Comparison of ENCODE assay signal across 1 cellular context in the genomic region with DNA sequence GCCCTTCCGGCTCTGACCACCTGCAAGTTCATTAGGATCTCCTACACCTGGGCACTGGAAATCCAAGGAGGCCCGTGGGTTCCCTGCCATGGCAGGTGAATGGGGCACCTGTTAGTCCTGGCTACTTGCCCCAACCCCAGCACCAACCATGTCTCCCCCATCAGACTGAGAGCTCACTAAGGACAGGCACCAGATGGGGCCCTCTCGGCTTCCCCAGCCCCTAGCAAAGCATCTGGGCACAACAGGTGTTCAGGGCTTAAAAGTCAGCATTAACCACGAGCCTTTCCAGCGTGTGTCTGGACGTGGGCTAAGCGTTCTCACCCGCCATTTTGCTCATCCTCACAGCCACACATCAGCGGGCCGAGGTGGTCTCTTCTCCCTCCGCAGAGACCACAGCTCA.
TF ChIP-seq lines count a peak whose summit lies in the region.

No MANE protein-coding gene starts in this region.

TF ChIP-seq in neural cell, 6 proteins besides CTCF, POLR2A, EP300 and RAD21:
- TF ChIP-seq MXI1 (conservative IDR thresholded peaks at IDR 0.05; ENCODE audit: poor library complexity, severe bottlenecking) (no peak), POLR2AphosphoS5 (IDR thresholded peaks at IDR 0.05) (no peak), SMC3 (conservative IDR thresholded peaks at IDR 0.05; ENCODE audit: poor library complexity) (no peak), TAF1 (IDR thresholded peaks at IDR 0.05; ENCODE audit: low read depth) (no peak), EZH2 (IDR thresholded peaks at IDR 0.05; ENCODE audit: borderline replicate concordance, insufficient read depth, low read length, poor library complexity, severe bottlenecking) (no peak)
- TF ChIP-seq, protein P1, sequence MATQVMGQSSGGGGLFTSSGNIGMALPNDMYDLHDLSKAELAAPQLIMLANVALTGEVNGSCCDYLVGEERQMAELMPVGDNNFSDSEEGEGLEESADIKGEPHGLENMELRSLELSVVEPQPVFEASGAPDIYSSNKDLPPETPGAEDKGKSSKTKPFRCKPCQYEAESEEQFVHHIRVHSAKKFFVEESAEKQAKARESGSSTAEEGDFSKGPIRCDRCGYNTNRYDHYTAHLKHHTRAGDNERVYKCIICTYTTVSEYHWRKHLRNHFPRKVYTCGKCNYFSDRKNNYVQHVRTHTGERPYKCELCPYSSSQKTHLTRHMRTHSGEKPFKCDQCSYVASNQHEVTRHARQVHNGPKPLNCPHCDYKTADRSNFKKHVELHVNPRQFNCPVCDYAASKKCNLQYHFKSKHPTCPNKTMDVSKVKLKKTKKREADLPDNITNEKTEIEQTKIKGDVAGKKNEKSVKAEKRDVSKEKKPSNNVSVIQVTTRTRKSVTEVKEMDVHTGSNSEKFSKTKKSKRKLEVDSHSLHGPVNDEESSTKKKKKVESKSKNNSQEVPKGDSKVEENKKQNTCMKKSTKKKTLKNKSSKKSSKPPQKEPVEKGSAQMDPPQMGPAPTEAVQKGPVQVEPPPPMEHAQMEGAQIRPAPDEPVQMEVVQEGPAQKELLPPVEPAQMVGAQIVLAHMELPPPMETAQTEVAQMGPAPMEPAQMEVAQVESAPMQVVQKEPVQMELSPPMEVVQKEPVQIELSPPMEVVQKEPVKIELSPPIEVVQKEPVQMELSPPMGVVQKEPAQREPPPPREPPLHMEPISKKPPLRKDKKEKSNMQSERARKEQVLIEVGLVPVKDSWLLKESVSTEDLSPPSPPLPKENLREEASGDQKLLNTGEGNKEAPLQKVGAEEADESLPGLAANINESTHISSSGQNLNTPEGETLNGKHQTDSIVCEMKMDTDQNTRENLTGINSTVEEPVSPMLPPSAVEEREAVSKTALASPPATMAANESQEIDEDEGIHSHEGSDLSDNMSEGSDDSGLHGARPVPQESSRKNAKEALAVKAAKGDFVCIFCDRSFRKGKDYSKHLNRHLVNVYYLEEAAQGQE (IDR thresholded peaks at IDR 0.05; ENCODE audit: borderline replicate concordance) = no peak
